In the genomic region with DNA sequence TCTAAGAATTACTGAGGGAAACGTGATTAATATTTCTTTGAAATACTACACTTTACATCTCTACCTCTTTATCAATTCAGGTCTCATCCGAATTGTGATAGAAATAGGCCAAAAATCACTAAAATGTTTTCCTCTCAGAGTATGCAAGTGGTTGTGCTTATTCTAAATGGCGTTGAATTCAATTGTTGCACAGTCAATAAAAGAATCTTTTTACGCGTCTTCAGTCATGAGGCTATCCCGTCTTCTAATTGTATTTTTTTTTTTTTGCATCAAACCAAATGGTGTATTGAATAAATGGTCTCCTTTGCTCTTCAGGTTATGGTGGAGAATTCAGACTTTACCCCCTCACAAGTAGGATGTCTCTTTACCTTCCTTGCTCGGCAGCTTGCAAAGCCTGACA, we compare ENCODE assay signal across 10 cellular contexts.
"Had no signal": no experiment of that assay in that cellular context is flagged by ENCODE, and none has a peak within 500 bp of the region (broad histone marks: within the 10 kb centered on the region; RNA-seq: fewer than 3 reads in every experiment).

No MANE protein-coding gene starts in this region.

- ATAC-seq: GM23338, HCT116 had no signal

- DNase-seq: GM23248, GOT3, H7, H9, HCEC 1CT, HFFc6 had no signal

- H3K4me1 Mint-ChIP-seq: GM23338, H9 had no signal

- H3K9me3 ChIP-seq: HAP-1 had no signal

- H3K4me3 Mint-ChIP-seq: GM23338, H9, HFFc6 had no signal

- H3K9ac ChIP-seq: GM23248 had no signal

- H3K4me1 ChIP-seq: HAP-1 had no signal

- H3K9me3 Mint-ChIP-seq: GM23338, H9, HFFc6 had no signal

- H2AFZ ChIP-seq: GM23248, GM23338 had no signal

- FAIRE-seq: H1 had no signal

- H3K4me2 ChIP-seq: GM23338 had no signal

- H3K27ac Mint-ChIP-seq: GM23338, HFFc6 had no signal

- H3K27ac ChIP-seq: GM23248 had no signal

- H3K4me3 ChIP-seq: GM23248, GM23338, HAP-1 had no signal
